Comparison of ENCODE assay signal across 12 cellular contexts in the genomic region with DNA sequence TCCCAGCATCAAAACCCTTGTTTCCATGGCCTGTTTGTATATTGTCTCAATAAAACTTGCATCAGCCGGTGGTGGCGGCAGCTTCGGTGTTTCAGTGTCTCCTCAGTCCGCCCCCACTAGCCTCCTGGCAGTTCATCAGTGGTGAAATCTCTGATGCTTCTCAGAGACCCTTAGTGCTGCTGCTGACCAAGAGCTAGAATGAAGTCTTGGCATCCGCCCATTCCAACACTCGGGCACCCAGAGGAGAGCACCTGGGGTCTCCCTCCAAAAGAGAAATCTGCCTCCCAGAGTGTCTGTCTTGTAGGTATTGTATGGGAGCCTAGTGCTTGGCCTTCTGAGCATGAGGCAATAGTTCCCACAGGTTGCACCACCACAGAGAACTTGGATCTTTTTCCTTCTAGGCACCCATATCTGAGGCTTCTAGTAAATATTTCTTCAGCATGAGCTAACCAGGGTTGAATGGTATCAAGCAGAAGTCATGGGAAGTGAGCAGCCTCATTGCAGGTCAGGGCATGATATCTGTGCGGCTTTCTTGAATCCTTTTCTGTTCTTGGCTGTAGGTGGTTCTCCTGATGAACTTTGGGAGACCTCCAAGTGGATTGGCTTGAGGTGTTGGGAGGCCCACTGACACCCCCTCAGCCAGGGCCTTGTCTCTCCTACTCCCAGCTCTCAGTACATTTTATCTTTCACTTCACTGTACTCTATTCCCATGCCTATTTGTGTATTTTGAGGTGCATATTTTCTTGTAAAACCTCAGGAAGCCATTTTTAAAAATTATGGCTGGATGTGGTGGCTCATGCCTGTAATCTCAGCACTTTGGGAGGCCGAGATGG. TPM values are rescaled to one million over a fixed set of nuclear protein-coding genes. Genes with fewer than 3 reads are reported as not detected.
A peak's percentile ranks its signal among the peaks of the same experiment; 100 is the strongest.
DNase-seq lines count a peak whose midpoint lies in the region; ATAC-seq and TF ChIP-seq lines count a peak whose summit lies in the region.
"Had no signal": no experiment of that assay in that cellular context is flagged by ENCODE, and none has a peak within 500 bp of the region (broad histone marks: within the 10 kb centered on the region; RNA-seq: fewer than 3 reads in every experiment).

No MANE protein-coding gene starts in this region.

- H3K27ac Mint-ChIP-seq in mesothelial cell of epicardium, result peak overlapping the region; percentile 75

- H3K36me3 Mint-ChIP-seq in mesothelial cell of epicardium, result peaks cover 8% of the 10 kb centered on the region

- no peaks in the 10 kb centered on the region for H3K9me3 ChIP-seq in A673 (ENCODE audit: low read depth, low read length, poor library complexity, severe bottlenecking)
- no peaks in the 10 kb centered on the region for H3K9me3 ChIP-seq in esophagus muscularis mucosa

- H3K27ac ChIP-seq in A673 (ENCODE audit: low read depth, low read length, poor library complexity, severe bottlenecking) (peak overlapping the region; percentile 55), esophagus muscularis mucosa (replicated peaks in 1 of 4) (no peak overlapping the region)

- H3K4me3 ChIP-seq in A673 (ENCODE audit: low read depth, low read length, poor library complexity, severe bottlenecking) (no peak overlapping the region), choroid plexus epithelial cell (ENCODE audit: low read depth, low read length) (no peak overlapping the region), esophagus muscularis mucosa (no peak overlapping the region)

- no peak for ATAC-seq in HG03460 (IDR thresholded peaks at IDR 0.05; ENCODE audit: unreplicated experiment)
- ATAC-seq: activated CD4-positive, CD25-positive, alpha-beta regulatory T cell treated with anti-CD3 and anti-CD28 coated beads, Interleukin-2, amount 50 U/mL, for 24 hours had no signal

- 90% methylated on average over 8 of the region's 8 CpGs for WGBS in esophagus muscularis mucosa

- TF ChIP-seq EP300 in esophagus muscularis mucosa (IDR thresholded peaks at IDR 0.05), result no peak

- CTCF ChIA-PET in A673 (lab: Charles Lee), result no interaction called here

- BruUV-seq in A673 (replicated peaks; lab: Mats Ljungman, UMichigan), result no TSS peak

- no peak for TF ChIP-seq POLR2A in esophagus muscularis mucosa (IDR thresholded peaks at IDR 0.05; ENCODE audit: low read depth)

- intact Hi-C loops in A673 (cut with micrococcal nuclease; ENCODE audit: unreplicated experiment) (no loop called here), esophagus muscularis mucosa (cut with DNase I) (no loop called here)

- H3K27me3 ChIP-seq in A673 (replicated peaks; ENCODE audit: insufficient read depth, low read depth, low read length, poor library complexity) (no peaks in the 10 kb centered on the region), esophagus muscularis mucosa (no peaks in the 10 kb centered on the region)

- H3K4me1 Mint-ChIP-seq in mesothelial cell of epicardium, result peaks cover 7% of the 10 kb centered on the region

- DNase-seq in A673 (ENCODE audit: low spot score) (no peak), HuH-7 (ENCODE audit: low spot score) (peak; percentile 22), choroid plexus epithelial cell (ENCODE audit: low read depth) (peak; percentile 67), mesothelial cell of epicardium (ENCODE audit: low spot score in 2 of 2, unreplicated experiment in 2 of 2) (no peak), foreskin melanocyte (no peak), esophagus muscularis mucosa (ENCODE audit: extremely low spot score) (no peak), NCI-H2107 (lab: John Stamatoyannopoulos, UW) (no peak)
- DNase-seq: C1 segment of cervical spinal cord, H7, SHP77 treated with DMSO at 0.1 percent for 48 hours had no signal

- no peak for TF ChIP-seq CTCF in A673 (conservative IDR thresholded peaks at IDR 0.05; ENCODE audit: low read depth, low read length)
- TF ChIP-seq CTCF in choroid plexus epithelial cell (conservative IDR thresholded peaks at IDR 0.05; ENCODE audit: low read depth, low read length), result no peak
- TF ChIP-seq CTCF in mesothelial cell of epicardium (IDR thresholded peaks at IDR 0.05; ENCODE audit: unreplicated experiment), result no peak
- TF ChIP-seq CTCF in esophagus muscularis mucosa (IDR thresholded peaks at IDR 0.05), result no peak

- H3K4me1 ChIP-seq in A673 (ENCODE audit: insufficient read depth, low read length, poor library complexity, severe bottlenecking), result no peaks in the 10 kb centered on the region
- H3K4me1 ChIP-seq in esophagus muscularis mucosa, result peaks cover 13 to 31% (median 20%) of the 10 kb centered on the region in 4 donors

- H3K27me3 Mint-ChIP-seq in mesothelial cell of epicardium (ENCODE audit: low read depth), result peaks cover 12% of the 10 kb centered on the region

- H3K9me3 Mint-ChIP-seq in mesothelial cell of epicardium, result no peaks in the 10 kb centered on the region

- H3K4me3 Mint-ChIP-seq in mesothelial cell of epicardium, result no peak overlapping the region

- H3K36me3 ChIP-seq in A673 (ENCODE audit: insufficient read depth, low read length, poor library complexity, severe bottlenecking) (peaks cover 41% of the 10 kb centered on the region), esophagus muscularis mucosa (peaks cover 14 to 44% (median 40%) of the 10 kb centered on the region in 4 donors)

- POLR2A ChIA-PET in A673 (lab: Charles Lee; ENCODE audit: low non-redundant PET), result interaction anchor here (0.6 kb wide), 1 partner anchor 90 kb away, joined by 4 read pairs; no protein-coding TSS in a partner anchor

RNA-seq across cellular contexts. Expression of a gene that starts 13.2 kb away (rescaled TPM):
- total RNA-seq in A673 (2021), result 0.48 TPM in 1 of 2 replicates, not detected in the other
- 2.4 to 3.2 TPM (median 2.5 TPM) in 3 replicates for total RNA-seq in mesothelial cell of epicardium
- total RNA-seq in esophagus muscularis mucosa, result 1 to 10 TPM in 3 of 4 donors, under 1 TPM in 1; 0.92 to 1.7 (median 1.4) TPM

RNA-seq across cellular contexts. Expression of a gene that starts 28.2 kb away (rescaled TPM):
- total RNA-seq in A673 (2021) (54.3 and 64.3 TPM in 2 replicates), mesothelial cell of epicardium (92.3 to 101 TPM (median 97.3 TPM) in 3 replicates), esophagus muscularis mucosa (10 to 100 TPM; 42.4 to 76.3 (median 57.2) TPM)

RNA-seq across cellular contexts. Expression of a gene that starts 36.7 kb away (rescaled TPM):
- total RNA-seq in A673 (2021), result 79.0 and 82.5 TPM in 2 replicates
- 72.3 to 78.5 TPM (median 75.1 TPM) in 3 replicates for total RNA-seq in mesothelial cell of epicardium
- 10 to 100 TPM; 34.9 to 56.2 (median 47.9) TPM for total RNA-seq in esophagus muscularis mucosa

RNA-seq across cellular contexts. Expression of a gene that starts 48.0 kb away (rescaled TPM):
- total RNA-seq in A673 (2021) (38.5 TPM in 2 replicates), mesothelial cell of epicardium (19.7 to 22.8 TPM (median 22.0 TPM) in 3 replicates), esophagus muscularis mucosa (10 to 100 TPM; 33.2 to 42.4 (median 39.1) TPM)

Comparison
In these comparisons a context has a peak if more than half of its experiments do, and no peak if none do; other contexts are left out.
1. DNase-seq: peak in HuH-7 (single experiment) and choroid plexus epithelial cell (single experiment); none in A673 (single experiment), mesothelial cell of epicardium (0 of 2), foreskin melanocyte (single experiment), esophagus muscularis mucosa (single experiment) and NCI-H2107 (single experiment).